Comparison of ENCODE assay signal across 8 cellular contexts in the genomic region with DNA sequence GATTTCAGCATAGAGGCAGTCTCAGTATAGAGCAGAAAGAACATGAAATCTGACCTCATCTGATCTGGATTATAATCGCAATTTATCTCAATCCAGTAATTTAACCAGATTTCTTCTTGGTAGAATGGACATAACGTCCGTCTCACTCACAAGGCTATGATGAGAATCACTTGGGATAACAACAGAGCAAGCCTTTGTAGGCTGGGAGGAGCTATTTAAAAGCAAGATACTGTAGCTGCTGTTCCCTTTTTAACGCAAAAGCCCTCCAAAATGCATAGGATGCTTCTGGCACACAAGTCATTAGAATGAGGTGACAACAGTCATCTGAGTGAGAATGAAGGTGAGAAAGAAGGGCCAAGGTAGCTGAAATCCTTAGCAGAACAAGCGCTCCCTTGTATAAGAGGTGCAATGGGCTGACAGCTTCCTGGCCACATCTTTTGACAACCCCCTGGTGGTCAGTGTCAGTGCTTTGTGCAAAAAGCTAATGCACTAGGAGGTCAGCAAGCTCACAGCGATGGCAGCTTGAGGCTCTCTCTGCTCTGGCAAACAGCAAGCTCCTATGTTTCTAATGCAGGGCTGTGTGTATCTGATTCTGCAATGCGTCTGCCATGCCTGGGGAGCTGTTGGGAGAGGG. TPM values are rescaled to one million over a fixed set of nuclear protein-coding genes. Genes with fewer than 3 reads are reported as not detected.
A peak's percentile ranks its signal among the peaks of the same experiment; 100 is the strongest.
DNase-seq lines count a peak whose midpoint lies in the region; ATAC-seq and TF ChIP-seq lines count a peak whose summit lies in the region.

No MANE protein-coding gene starts in this region.

- H3K9me3 Mint-ChIP-seq in WTC11, result no peaks in the 10 kb centered on the region

- peak; percentile 20 for DNase-seq in HK-2 (ENCODE audit: unreplicated experiment)
- DNase-seq in WTC11 (ENCODE audit: low spot score), result peak; percentile 58
- no peak for DNase-seq in right lobe of liver
- no peak for DNase-seq in Peyer's patch
- DNase-seq in stimulated activated naive CD4-positive, alpha-beta T cell (lab: John Stamatoyannopoulos, UW), result no peak
- DNase-seq in ureter (ENCODE audit: low spot score), result no peak

- POLR2A ChIA-PET in WTC11 (lab: Charles Lee), result no interaction called here

- H3K9me3 ChIP-seq in right lobe of liver (no peaks in the 10 kb centered on the region), Peyer's patch (no peaks in the 10 kb centered on the region)

- TF ChIP-seq CTCF in C4-2B (conservative IDR thresholded peaks at IDR 0.05), result peak; percentile 35
- 0 out of 2 replicates have a peak, but pooled peaks have one; percentile 20 for TF ChIP-seq CTCF in WTC11 (IDR thresholded peaks at IDR 0.05)
- TF ChIP-seq CTCF in right lobe of liver (IDR thresholded peaks at IDR 0.05), result peak in 3 of 4 donors; percentile 18 to 39 (median 28)
- TF ChIP-seq CTCF in Peyer's patch (IDR thresholded peaks at IDR 0.05), result peak in 2 of 6 experiments; percentile 11 to 26

- WGBS in right lobe of liver (ENCODE audit: insufficient coverage, low coverage, low lambda C conversion rate, missing lambda C conversion rate), result 74% methylated on average over 5 of the region's 7 CpGs

- H3K27ac ChIP-seq in C4-2B (no peak overlapping the region), right lobe of liver (no peak overlapping the region), Peyer's patch (peak overlapping the region in 1 of 4 donors; percentile 7)

- H3K27me3 ChIP-seq in right lobe of liver (no peaks in the 10 kb centered on the region), Peyer's patch (no peaks in the 10 kb centered on the region)

- CTCF ChIA-PET in WTC11 (lab: Charles Lee), result interaction anchor here (0.6 to 1.9 kb wide), 43 partner anchors 11 to 343 kb away, joined by 3 to 47 read pairs (median 4); partner anchors contain the start of gene WASF1

- intact Hi-C loops in right lobe of liver (cut with DNase I), result no loop called here

- H3K36me3 ChIP-seq in right lobe of liver (no peaks in the 10 kb centered on the region), Peyer's patch (no peaks in the 10 kb centered on the region)

- ATAC-seq in WTC11 (peak; percentile 90), right lobe of liver (peak; percentile 45 to 70 (median 46)), HG03432 (IDR thresholded peaks at IDR 0.05; ENCODE audit: unreplicated experiment) (no peak)

- H3K4me3 Mint-ChIP-seq in WTC11, result no peak overlapping the region

- H3K4me1 Mint-ChIP-seq in WTC11, result peaks cover 9% of the 10 kb centered on the region; the same call in 1 of the 2 replicates

- H3K4me3 ChIP-seq in right lobe of liver, result no peak overlapping the region
- H3K4me3 ChIP-seq in Peyer's patch, result no peak overlapping the region

- no peaks in the 10 kb centered on the region for H3K36me3 Mint-ChIP-seq in WTC11

- no peaks in the 10 kb centered on the region for H3K27me3 Mint-ChIP-seq in WTC11 (ENCODE audit: low read depth)

- H3K27ac Mint-ChIP-seq in WTC11, result no peak overlapping the region

- TF ChIP-seq POLR2A in right lobe of liver (IDR thresholded peaks at IDR 0.05), result no peak
- no peak for TF ChIP-seq POLR2A in Peyer's patch (IDR thresholded peaks at IDR 0.05)

- H3K4me1 ChIP-seq in right lobe of liver (no peaks in the 10 kb centered on the region), Peyer's patch (no peaks in the 10 kb centered on the region)

TF ChIP-seq in WTC11, 78 proteins besides CTCF, POLR2A, EP300 and RAD21:
- TF ChIP-seq, protein P1, sequence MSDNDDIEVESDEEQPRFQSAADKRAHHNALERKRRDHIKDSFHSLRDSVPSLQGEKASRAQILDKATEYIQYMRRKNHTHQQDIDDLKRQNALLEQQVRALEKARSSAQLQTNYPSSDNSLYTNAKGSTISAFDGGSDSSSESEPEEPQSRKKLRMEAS (CRISPR knock-in tag; IDR thresholded peaks at IDR 0.05), result no peak
- TF ChIP-seq CDX4 (CRISPR knock-in tag; IDR thresholded peaks at IDR 0.05; ENCODE audit: borderline replicate concordance) (no peak), TEAD4 (CRISPR knock-in tag; IDR thresholded peaks at IDR 0.05) (no peak), SOX15 (CRISPR knock-in tag; IDR thresholded peaks at IDR 0.05) (no peak), FOXJ3 (CRISPR knock-in tag; IDR thresholded peaks at IDR 0.05; ENCODE audit: borderline replicate concordance) (no peak)
- TF ChIP-seq, protein P2, sequence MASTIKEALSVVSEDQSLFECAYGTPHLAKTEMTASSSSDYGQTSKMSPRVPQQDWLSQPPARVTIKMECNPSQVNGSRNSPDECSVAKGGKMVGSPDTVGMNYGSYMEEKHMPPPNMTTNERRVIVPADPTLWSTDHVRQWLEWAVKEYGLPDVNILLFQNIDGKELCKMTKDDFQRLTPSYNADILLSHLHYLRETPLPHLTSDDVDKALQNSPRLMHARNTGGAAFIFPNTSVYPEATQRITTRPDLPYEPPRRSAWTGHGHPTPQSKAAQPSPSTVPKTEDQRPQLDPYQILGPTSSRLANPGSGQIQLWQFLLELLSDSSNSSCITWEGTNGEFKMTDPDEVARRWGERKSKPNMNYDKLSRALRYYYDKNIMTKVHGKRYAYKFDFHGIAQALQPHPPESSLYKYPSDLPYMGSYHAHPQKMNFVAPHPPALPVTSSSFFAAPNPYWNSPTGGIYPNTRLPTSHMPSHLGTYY (CRISPR knock-in tag; IDR thresholded peaks at IDR 0.05), result no peak

RNA-seq across cellular contexts. Expression of gene METTL24, which starts 16.4 kb away (rescaled TPM):
- total RNA-seq in WTC11 (2021), result 0.21 to 0.44 TPM (median 0.31 TPM) in 3 replicates
- 1 to 10 TPM in 2 of 6 experiments, under 1 TPM in 4; 0.37 to 1.0 (median 0.57) TPM for total RNA-seq in right lobe of liver
- 10 to 100 TPM in 1 of 4 donors, 1 to 10 TPM in 3; 3.9 to 11.2 (median 6.8) TPM for total RNA-seq in Peyer's patch
- 8.1 TPM for total RNA-seq in ureter

Comparison
In these comparisons a context has a peak if more than half of its experiments do, and no peak if none do; other contexts are left out.
1. DNase-seq: peak in HK-2 (single experiment) and WTC11 (single experiment); none in right lobe of liver (0 of 3), Peyer's patch (0 of 3), stimulated activated naive CD4-positive, alpha-beta T cell (0 of 6) and ureter (single experiment).